ENCODE assay signal across 1 cellular context in genomic region chr1:107858323-107858722, GRCh38.
TF ChIP-seq lines count a peak whose summit lies in the region.

No MANE protein-coding gene starts in this region.

TF ChIP-seq in H1, 55 proteins besides CTCF, POLR2A, EP300 and RAD21 (continued from another document):
- TF ChIP-seq, protein P1, sequence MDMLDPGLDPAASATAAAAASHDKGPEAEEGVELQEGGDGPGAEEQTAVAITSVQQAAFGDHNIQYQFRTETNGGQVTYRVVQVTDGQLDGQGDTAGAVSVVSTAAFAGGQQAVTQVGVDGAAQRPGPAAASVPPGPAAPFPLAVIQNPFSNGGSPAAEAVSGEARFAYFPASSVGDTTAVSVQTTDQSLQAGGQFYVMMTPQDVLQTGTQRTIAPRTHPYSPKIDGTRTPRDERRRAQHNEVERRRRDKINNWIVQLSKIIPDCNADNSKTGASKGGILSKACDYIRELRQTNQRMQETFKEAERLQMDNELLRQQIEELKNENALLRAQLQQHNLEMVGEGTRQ (IDR thresholded peaks at IDR 0.05; ENCODE audit: low read length) = no peak
- no peak for TF ChIP-seq KDM4A (IDR thresholded peaks at IDR 0.05; ENCODE audit: low read depth, low read length, severe bottlenecking)
- TF ChIP-seq CHD1 (IDR thresholded peaks at IDR 0.05; ENCODE audit: low read depth, low read length) = no peak
- no peak for TF ChIP-seq HDAC6 (IDR thresholded peaks at IDR 0.05; ENCODE audit: low read depth, low read length)
- TF ChIP-seq, protein P2, sequence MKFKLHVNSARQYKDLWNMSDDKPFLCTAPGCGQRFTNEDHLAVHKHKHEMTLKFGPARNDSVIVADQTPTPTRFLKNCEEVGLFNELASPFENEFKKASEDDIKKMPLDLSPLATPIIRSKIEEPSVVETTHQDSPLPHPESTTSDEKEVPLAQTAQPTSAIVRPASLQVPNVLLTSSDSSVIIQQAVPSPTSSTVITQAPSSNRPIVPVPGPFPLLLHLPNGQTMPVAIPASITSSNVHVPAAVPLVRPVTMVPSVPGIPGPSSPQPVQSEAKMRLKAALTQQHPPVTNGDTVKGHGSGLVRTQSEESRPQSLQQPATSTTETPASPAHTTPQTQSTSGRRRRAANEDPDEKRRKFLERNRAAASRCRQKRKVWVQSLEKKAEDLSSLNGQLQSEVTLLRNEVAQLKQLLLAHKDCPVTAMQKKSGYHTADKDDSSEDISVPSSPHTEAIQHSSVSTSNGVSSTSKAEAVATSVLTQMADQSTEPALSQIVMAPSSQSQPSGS (IDR thresholded peaks at IDR 0.05; ENCODE audit: low read length) = no peak
- TF ChIP-seq ZNF274 (IDR thresholded peaks at IDR 0.05; ENCODE audit: borderline replicate concordance, extremely low read depth, low read length) = no peak
- no peak for TF ChIP-seq SUZ12 (IDR thresholded peaks at IDR 0.05; ENCODE audit: low read length)
TF ChIP-seq in H1: peak in this region for 0.
